Comparison of ENCODE assay signal across 21 cellular contexts in genomic region chr3:171663805-171664204, GRCh38.
"Had no signal": no experiment of that assay in that cellular context is flagged by ENCODE, and none has a peak within 500 bp of the region (broad histone marks: within the 10 kb centered on the region; RNA-seq: fewer than 3 reads in every experiment).

No MANE protein-coding gene starts in this region.

- H3K9me3 ChIP-seq: colonic mucosa, esophagus muscularis mucosa, gastrocnemius medialis, heart right ventricle, left lung, lower lobe of right lung, mucosa of descending colon had no signal

- H3K27me3 ChIP-seq: colonic mucosa, esophagus muscularis mucosa, foreskin keratinocyte, gastrocnemius medialis, heart right ventricle, left lung had no signal

- FAIRE-seq: endometrium, islet of Langerhans, keratinocyte had no signal

- DNase-seq: colonic mucosa; cortex of kidney; effector CD8-positive, alpha-beta T cell; effector memory CD8-positive, alpha-beta T cell; endodermal cell; foreskin keratinocyte; gastrocnemius medialis; glutamatergic neuron; head of caudate nucleus; heart right ventricle; hippocampal formation; left cardiac atrium; left lung; left ventricle myocardium superior; lower lobe of right lung; mesenchymal stem cell; mucosa of descending colon had no signal

- H3K4me1 ChIP-seq: colonic mucosa, gastrocnemius medialis, left lung, lower lobe of right lung had no signal

- H3K36me3 ChIP-seq: colonic mucosa, gastrocnemius medialis had no signal

- H3K27ac ChIP-seq: colonic mucosa, esophagus muscularis mucosa, foreskin keratinocyte, gastrocnemius medialis, heart right ventricle, left lung, lower lobe of right lung had no signal

- H3K4me3 ChIP-seq: colonic mucosa, esophagus muscularis mucosa, gastrocnemius medialis, heart right ventricle, left lung, lower lobe of right lung, mucosa of descending colon had no signal

- ATAC-seq: effector memory CD8-positive, alpha-beta T cell; foreskin keratinocyte; gastrocnemius medialis; heart right ventricle; left cardiac atrium; left lung; left ventricle myocardium superior; lower lobe of right lung; mucosa of descending colon had no signal
